ENCODE assay signal across 8 cellular contexts in genomic region chr2:54709341-54709809, GRCh38. TPM values are rescaled to one million over a fixed set of nuclear protein-coding genes. Genes with fewer than 3 reads are reported as not detected.
DNase-seq lines count a peak whose midpoint lies in the region; ATAC-seq and TF ChIP-seq lines count a peak whose summit lies in the region.

No MANE protein-coding gene starts in this region.

- H3K27ac Mint-ChIP-seq in activated CD8-positive, alpha-beta T cell treated with anti-CD3 and anti-CD28 coated beads, Interleukin-2, amount 10 ng/mL, durations not matched to agents 7 days and 5 days, result no peak overlapping the region

- 36% methylated on average over 18 of the region's 18 CpGs for WGBS in right cardiac atrium
- 29 to 53% (median 40%) methylated on average over 8 to 18 of the region's 18 CpGs for WGBS in spleen, 5 donors

- intact Hi-C loops in right cardiac atrium (cut with DNase I), result loop anchor here in 3 of 4 donors (10.0 kb wide), 5 partner anchors 185 to 605 kb away; partner anchors contain the start of gene ACYP2 (in 1 of the 3)
- intact Hi-C loops in spleen (cut with DNase I; ENCODE audit: low total_unique reads), result loop anchor here (10.0 kb wide), 1 partner anchor 605 kb away; no protein-coding TSS in a partner anchor

- H3K4me3 Mint-ChIP-seq in activated CD8-positive, alpha-beta T cell treated with anti-CD3 and anti-CD28 coated beads, Interleukin-2, amount 10 ng/mL, durations not matched to agents 7 days and 5 days, result peak overlapping the region; percentile 25

- H3K36me3 ChIP-seq in spleen, result no peaks in the 10 kb centered on the region

- no peak for TF ChIP-seq POLR2A in spleen (IDR thresholded peaks at IDR 0.05)

- H3K9me3 Mint-ChIP-seq in activated CD8-positive, alpha-beta T cell treated with anti-CD3 and anti-CD28 coated beads, Interleukin-2, amount 10 ng/mL, durations not matched to agents 7 days and 5 days (ENCODE audit: insufficient read depth), result no peaks in the 10 kb centered on the region

- H3K27me3 Mint-ChIP-seq in activated CD8-positive, alpha-beta T cell treated with anti-CD3 and anti-CD28 coated beads, Interleukin-2, amount 10 ng/mL, durations not matched to agents 7 days and 5 days (ENCODE audit: low read depth), result peaks cover 32% of the 10 kb centered on the region

- CTCF ChIA-PET in activated CD8-positive, alpha-beta T cell treated with anti-CD3 and anti-CD28 coated beads, Interleukin-2, amount 10 ng/mL, durations not matched to agents 7 days and 5 days (lab: Charles Lee), result interaction anchor here (1.0 to 3.5 kb wide), 3 partner anchors 44 to 186 kb away, joined by 3 to 11 read pairs (median 4); no protein-coding TSS in a partner anchor
- CTCF ChIA-PET in HEK293T (lab: Yijun Ruan, JAX), result no interaction called here

- TF ChIP-seq CTCF in spleen (IDR thresholded peaks at IDR 0.05 in 8 of 11, conservative IDR thresholded peaks at IDR 0.05 in 3 of 11), result no peak

- H3K9me3 ChIP-seq in right cardiac atrium (ENCODE audit: control insufficient read depth, low read length) (no peaks in the 10 kb centered on the region), spleen (no peaks in the 10 kb centered on the region)

- no peak overlapping the region for H3K27ac ChIP-seq in right cardiac atrium (ENCODE audit: low read length)
- no peak overlapping the region for H3K27ac ChIP-seq in spleen

- no peaks in the 10 kb centered on the region for H3K36me3 Mint-ChIP-seq in activated CD8-positive, alpha-beta T cell treated with anti-CD3 and anti-CD28 coated beads, Interleukin-2, amount 10 ng/mL, durations not matched to agents 7 days and 5 days (ENCODE audit: low read depth)

- no peak for DNase-seq in activated CD8-positive, alpha-beta T cell treated with anti-CD3 and anti-CD28 coated beads, Interleukin-2, amount 10 ng/mL, durations not matched to agents 7 days and 5 days
- peak in 2 of 3 donors; percentile 65 to 66 for DNase-seq in right cardiac atrium
- DNase-seq in spleen, result peak; percentile 80
- DNase-seq in A172 (ENCODE audit: low spot score), result no peak
- DNase-seq in dedifferentiated amniotic fluid mesenchymal stem cell (ENCODE audit: extremely low spot score), result no peak
- no peak for DNase-seq in HEK293T (ENCODE audit: extremely low spot score)

- POLR2A ChIA-PET in activated CD8-positive, alpha-beta T cell treated with anti-CD3 and anti-CD28 coated beads, Interleukin-2, amount 10 ng/mL, durations not matched to agents 7 days and 5 days (lab: Charles Lee), result no interaction called here
- POLR2A ChIA-PET in HEK293T (lab: Yijun Ruan, JAX), result no interaction called here

- peak overlapping the region; percentile 13 for H3K4me3 ChIP-seq in right cardiac atrium (ENCODE audit: low read length)
- peak overlapping the region; percentile 2 to 66 (median 34) for H3K4me3 ChIP-seq in spleen

- ATAC-seq in GM19438 (IDR thresholded peaks at IDR 0.05; ENCODE audit: low read depth, unreplicated experiment), result peak; percentile 38
- ATAC-seq in activated CD8-positive, alpha-beta T cell treated with anti-CD3 and anti-CD28 coated beads, Interleukin-2, amount 10 ng/mL, durations not matched to agents 7 days and 5 days, result peak; percentile 43
- peak; percentile 63 to 65 for ATAC-seq in right cardiac atrium
- ATAC-seq in GM18858 (IDR thresholded peaks at IDR 0.05; ENCODE audit: unreplicated experiment), result no peak

- H3K27me3 ChIP-seq in right cardiac atrium (ENCODE audit: control insufficient read depth, insufficient read depth), result no peaks in the 10 kb centered on the region
- H3K27me3 ChIP-seq in spleen (replicated peaks in 1 of 7), result peaks cover 0 to 30% (median 12%) of the 10 kb centered on the region in 7 donors

- H3K4me1 ChIP-seq in right cardiac atrium (ENCODE audit: control insufficient read depth, insufficient read depth, low read length) (no peaks in the 10 kb centered on the region), spleen (peaks cover 0 to 18% (median 14%) of the 10 kb centered on the region in 6 donors)

- peaks cover 17% of the 10 kb centered on the region for H3K4me1 Mint-ChIP-seq in activated CD8-positive, alpha-beta T cell treated with anti-CD3 and anti-CD28 coated beads, Interleukin-2, amount 10 ng/mL, durations not matched to agents 7 days and 5 days (ENCODE audit: low read depth)

TF ChIP-seq in HEK293T, 16 proteins besides CTCF, POLR2A, EP300 and RAD21:
- TF ChIP-seq BHLHE40 (IDR thresholded peaks at IDR 0.05; ENCODE audit: borderline replicate concordance), result no peak
- TF ChIP-seq FOXM1 (IDR thresholded peaks at IDR 0.05; ENCODE audit: borderline replicate concordance), result no peak
- no peak for TF ChIP-seq HDGF (IDR thresholded peaks at IDR 0.05; ENCODE audit: borderline replicate concordance)
- TF ChIP-seq SUZ12 (IDR thresholded peaks at IDR 0.05), result no peak
- TF ChIP-seq SP1 (IDR thresholded peaks at IDR 0.05), result no peak
- no peak for TF ChIP-seq FOXA1 (IDR thresholded peaks at IDR 0.05)
- TF ChIP-seq ZNF384 (IDR thresholded peaks at IDR 0.05), result no peak
- no peak for TF ChIP-seq ARNT (IDR thresholded peaks at IDR 0.05)
- no peak for TF ChIP-seq L3MBTL2 (conservative IDR thresholded peaks at IDR 0.05)
- no peak for TF ChIP-seq CTBP1 (IDR thresholded peaks at IDR 0.05; ENCODE audit: borderline replicate concordance)
- TF ChIP-seq TARDBP (IDR thresholded peaks at IDR 0.05), result no peak
- TF ChIP-seq LEF1 (IDR thresholded peaks at IDR 0.05; ENCODE audit: borderline replicate concordance), result no peak
- TF ChIP-seq, protein P1, sequence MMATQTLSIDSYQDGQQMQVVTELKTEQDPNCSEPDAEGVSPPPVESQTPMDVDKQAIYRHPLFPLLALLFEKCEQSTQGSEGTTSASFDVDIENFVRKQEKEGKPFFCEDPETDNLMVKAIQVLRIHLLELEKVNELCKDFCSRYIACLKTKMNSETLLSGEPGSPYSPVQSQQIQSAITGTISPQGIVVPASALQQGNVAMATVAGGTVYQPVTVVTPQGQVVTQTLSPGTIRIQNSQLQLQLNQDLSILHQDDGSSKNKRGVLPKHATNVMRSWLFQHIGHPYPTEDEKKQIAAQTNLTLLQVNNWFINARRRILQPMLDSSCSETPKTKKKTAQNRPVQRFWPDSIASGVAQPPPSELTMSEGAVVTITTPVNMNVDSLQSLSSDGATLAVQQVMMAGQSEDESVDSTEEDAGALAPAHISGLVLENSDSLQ (IDR thresholded peaks at IDR 0.05), result no peak
- TF ChIP-seq ELF4 (IDR thresholded peaks at IDR 0.05), result no peak
- TF ChIP-seq NFRKB (IDR thresholded peaks at IDR 0.05), result no peak

RNA-seq across cellular contexts. Expression of gene EML6, which starts 14.1 kb away (rescaled TPM):
- total RNA-seq in activated CD8-positive, alpha-beta T cell treated with anti-CD3 and anti-CD28 coated beads, Interleukin-2, amount 10 ng/mL, durations not matched to agents 7 days and 5 days, result 1 to 10 TPM in 1 of 2 experiments, under 1 TPM in 1; 0.78 to 1.3 TPM
- total RNA-seq in right cardiac atrium (1 to 10 TPM in 2 of 4 donors, under 1 TPM in 2; 0.26 to 1.5 (median 0.89) TPM), spleen (10 to 100 TPM in 1 of 7 donors, 1 to 10 TPM in 6; 4.9 to 18.2 (median 8.5) TPM)
- polyA plus RNA-seq in right cardiac atrium (0.43 TPM), spleen (1 to 10 TPM; 4.7 to 5.9 (median 5.5) TPM)
- total RNA-seq in A172 (2014; rRNA removed; shearing (Covaris generic)), result 0.67 and 5.1 TPM in 2 replicates

Comparison
In these comparisons a context has a peak if more than half of its experiments do, and no peak if none do; other contexts are left out.
1. DNase-seq: peak in right cardiac atrium (2 of 3) and spleen (single experiment); none in activated CD8-positive, alpha-beta T cell treated with anti-CD3 and anti-CD28 coated beads, Interleukin-2, amount 10 ng/mL, durations not matched to agents 7 days and 5 days (single experiment), A172 (single experiment), dedifferentiated amniotic fluid mesenchymal stem cell (single experiment) and HEK293T (single experiment).